Comparison of ENCODE assay signal across 12 cellular contexts in the genomic region with DNA sequence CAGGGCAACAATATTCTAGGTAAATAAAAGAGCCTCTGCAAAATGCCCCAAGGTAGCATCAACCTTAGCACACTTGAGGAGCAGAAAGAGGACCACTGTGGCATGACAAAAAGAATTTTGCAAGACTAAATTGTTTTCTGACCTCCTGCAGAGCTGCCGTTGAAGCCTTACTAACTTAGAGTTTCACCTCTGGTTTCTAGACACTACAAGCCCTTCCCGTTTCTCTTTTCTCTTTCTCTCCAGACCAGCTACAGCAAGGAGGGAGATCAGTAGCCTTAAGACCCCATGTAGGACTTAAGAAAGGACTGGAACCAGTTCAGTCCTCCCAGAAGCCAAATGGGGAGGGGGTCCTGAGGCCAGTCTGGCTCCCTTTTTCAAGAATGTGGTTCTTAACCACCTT.
DNase-seq lines count a peak whose midpoint lies in the region; ATAC-seq and TF ChIP-seq lines count a peak whose summit lies in the region.
"Had no signal": no experiment of that assay in that cellular context is flagged by ENCODE, and none has a peak within 500 bp of the region (broad histone marks: within the 10 kb centered on the region; RNA-seq: fewer than 3 reads in every experiment).

No MANE protein-coding gene starts in this region.

- no peak for DNase-seq in activated T-cell treated with anti-CD3 and anti-CD28 coated beads, Interleukin-2, amount 50 U/mL, for 72 hours
- no peak for DNase-seq in activated T-cell treated with anti-CD3 and anti-CD28 coated beads for 4 hours
- DNase-seq in activated B cell treated with CpG ODN at 0.5 μM for 24 hours = no peak
- DNase-seq in spleen = no peak
- DNase-seq in SKM-1 treated with dmso at 0.1 percent for 144 hours (lab: John Stamatoyannopoulos, UW; ENCODE audit: unreplicated experiment) = no peak
- DNase-seq in right atrium auricular region (ENCODE audit: low spot score) = no peak
- DNase-seq: activated T-cell treated with anti-CD3 and anti-CD28 coated beads, Interleukin-2, amount 50 U/mL, for 4 hours; NCI-H1417 treated with DMSO at 0.1 percent for 48 hours had no signal

- no peaks in the 10 kb centered on the region for H3K9me3 Mint-ChIP-seq in activated T-cell treated with anti-CD3 and anti-CD28 coated beads, Interleukin-2, amount 50 U/mL, for 72 hours
- no peaks in the 10 kb centered on the region for H3K9me3 Mint-ChIP-seq in activated B cell treated with CpG ODN at 0.5 μM for 24 hours
- H3K9me3 Mint-ChIP-seq: activated T-cell treated with anti-CD3 and anti-CD28 coated beads, Interleukin-2, amount 50 U/mL, for 4 hours; neural crest cell had no signal

- H3K27ac Mint-ChIP-seq in activated T-cell treated with anti-CD3 and anti-CD28 coated beads, Interleukin-2, amount 50 U/mL, for 72 hours = peak overlapping the region; percentile 51
- H3K27ac Mint-ChIP-seq in activated B cell treated with CpG ODN at 0.5 μM for 24 hours = peak overlapping the region; percentile 63

- POLR2A ChIA-PET in activated B cell treated with CpG ODN at 0.5 μM for 24 hours (lab: Charles Lee) = interaction anchor here (0.7 to 4.8 kb wide), 4 partner anchors 26 to 128 kb away, joined by 4 to 41 read pairs (median 6); a partner anchor contains a TSS

- TF ChIP-seq POLR2A in spleen (IDR thresholded peaks at IDR 0.05) = no peak

- TF ChIP-seq CTCF in activated B cell treated with CpG ODN at 0.5 μM for 24 hours (IDR thresholded peaks at IDR 0.05) = no peak
- no peak for TF ChIP-seq CTCF in spleen (IDR thresholded peaks at IDR 0.05 in 8 of 11, conservative IDR thresholded peaks at IDR 0.05 in 3 of 11)
- no peak for TF ChIP-seq CTCF in right atrium auricular region (IDR thresholded peaks at IDR 0.05)

- ATAC-seq in activated T-cell treated with anti-CD3 and anti-CD28 coated beads, Interleukin-2, amount 50 U/mL, for 72 hours (replicated peaks in 1 of 2) = no peak
- ATAC-seq in HG03432 (IDR thresholded peaks at IDR 0.05; ENCODE audit: unreplicated experiment) (peak; percentile 37), activated B cell treated with CpG ODN at 0.5 μM for 24 hours (ENCODE audit: low read depth) (no peak), GM19035 (IDR thresholded peaks at IDR 0.05; ENCODE audit: unreplicated experiment) (no peak)
- ATAC-seq: activated T-cell treated with anti-CD3 and anti-CD28 coated beads, Interleukin-2, amount 50 U/mL, for 4 hours had no signal

- 59 to 74% (median 64%) methylated on average over 2 of the region's 2 CpGs for WGBS in spleen, 5 donors

- no peak overlapping the region for H3K4me3 Mint-ChIP-seq in activated T-cell treated with anti-CD3 and anti-CD28 coated beads, Interleukin-2, amount 50 U/mL, for 72 hours
- H3K4me3 Mint-ChIP-seq in activated B cell treated with CpG ODN at 0.5 μM for 24 hours = no peak overlapping the region
- H3K4me3 Mint-ChIP-seq: activated T-cell treated with anti-CD3 and anti-CD28 coated beads, Interleukin-2, amount 50 U/mL, for 4 hours; neural crest cell had no signal

- peak overlapping the region in 1 of 8 donors; percentile 60 for H3K4me3 ChIP-seq in spleen
- no peak overlapping the region for H3K4me3 ChIP-seq in right atrium auricular region
- H3K4me3 ChIP-seq: cardiac muscle cell had no signal

- peaks cover 30% of the 10 kb centered on the region for H3K4me1 Mint-ChIP-seq in activated T-cell treated with anti-CD3 and anti-CD28 coated beads, Interleukin-2, amount 50 U/mL, for 72 hours (ENCODE audit: low read depth)
- peaks cover 27% of the 10 kb centered on the region for H3K4me1 Mint-ChIP-seq in activated B cell treated with CpG ODN at 0.5 μM for 24 hours

- H3K9me3 ChIP-seq in spleen (no peaks in the 10 kb centered on the region), right atrium auricular region (no peaks in the 10 kb centered on the region)

- H3K27me3 ChIP-seq in spleen (replicated peaks in 1 of 7) (no peaks in the 10 kb centered on the region), right atrium auricular region (no peaks in the 10 kb centered on the region)
- H3K27me3 ChIP-seq: cardiac muscle cell had no signal

- H3K27ac ChIP-seq in spleen (peak overlapping the region in 7 of 8 donors; percentile 88 to 97 (median 93)), right atrium auricular region (no peak overlapping the region)
- H3K27ac ChIP-seq: cardiac muscle cell had no signal

- intact Hi-C loops in activated B cell treated with CpG ODN at 0.5 μM for 24 hours (cut with micrococcal nuclease) = loop anchor here (5.0 kb wide), 1 partner anchor 449 kb away; a partner anchor contains a TSS
- intact Hi-C loops in spleen (cut with DNase I; ENCODE audit: low total_unique reads) = no loop called here

- peaks cover 0 to 46% (median 27%) of the 10 kb centered on the region in 6 donors for H3K4me1 ChIP-seq in spleen
- peaks cover 0 to 35% of the 10 kb centered on the region in 2 donors for H3K4me1 ChIP-seq in right atrium auricular region

- H3K36me3 ChIP-seq in spleen = no peaks in the 10 kb centered on the region
- H3K36me3 ChIP-seq in right atrium auricular region = no peaks in the 10 kb centered on the region
- H3K36me3 ChIP-seq: cardiac muscle cell had no signal

- peaks cover 6% of the 10 kb centered on the region for H3K27me3 Mint-ChIP-seq in activated T-cell treated with anti-CD3 and anti-CD28 coated beads, Interleukin-2, amount 50 U/mL, for 72 hours (ENCODE audit: low read depth)
- H3K27me3 Mint-ChIP-seq in activated B cell treated with CpG ODN at 0.5 μM for 24 hours = peaks cover 3% of the 10 kb centered on the region

- CTCF ChIA-PET in activated B cell treated with CpG ODN at 0.5 μM for 24 hours (lab: Charles Lee) = interaction anchor here (1.4 kb wide), 1 partner anchor 154 kb away, joined by 4 read pairs; no protein-coding TSS in a partner anchor

- H3K36me3 Mint-ChIP-seq in activated T-cell treated with anti-CD3 and anti-CD28 coated beads, Interleukin-2, amount 50 U/mL, for 72 hours (ENCODE audit: insufficient read depth in 2 of 2) = peaks cover 0 to 3% of the 10 kb centered on the region in 2 donors
- no peaks in the 10 kb centered on the region for H3K36me3 Mint-ChIP-seq in activated B cell treated with CpG ODN at 0.5 μM for 24 hours (ENCODE audit: low read depth)

Comparison
In these comparisons a context has a peak if more than half of its experiments do, and no peak if none do; other contexts are left out.
1. H3K27ac ChIP-seq: peak in spleen (7 of 8); none in right atrium auricular region (0 of 2).